Comparison of ENCODE assay signal across 1 cellular context in the genomic region with DNA sequence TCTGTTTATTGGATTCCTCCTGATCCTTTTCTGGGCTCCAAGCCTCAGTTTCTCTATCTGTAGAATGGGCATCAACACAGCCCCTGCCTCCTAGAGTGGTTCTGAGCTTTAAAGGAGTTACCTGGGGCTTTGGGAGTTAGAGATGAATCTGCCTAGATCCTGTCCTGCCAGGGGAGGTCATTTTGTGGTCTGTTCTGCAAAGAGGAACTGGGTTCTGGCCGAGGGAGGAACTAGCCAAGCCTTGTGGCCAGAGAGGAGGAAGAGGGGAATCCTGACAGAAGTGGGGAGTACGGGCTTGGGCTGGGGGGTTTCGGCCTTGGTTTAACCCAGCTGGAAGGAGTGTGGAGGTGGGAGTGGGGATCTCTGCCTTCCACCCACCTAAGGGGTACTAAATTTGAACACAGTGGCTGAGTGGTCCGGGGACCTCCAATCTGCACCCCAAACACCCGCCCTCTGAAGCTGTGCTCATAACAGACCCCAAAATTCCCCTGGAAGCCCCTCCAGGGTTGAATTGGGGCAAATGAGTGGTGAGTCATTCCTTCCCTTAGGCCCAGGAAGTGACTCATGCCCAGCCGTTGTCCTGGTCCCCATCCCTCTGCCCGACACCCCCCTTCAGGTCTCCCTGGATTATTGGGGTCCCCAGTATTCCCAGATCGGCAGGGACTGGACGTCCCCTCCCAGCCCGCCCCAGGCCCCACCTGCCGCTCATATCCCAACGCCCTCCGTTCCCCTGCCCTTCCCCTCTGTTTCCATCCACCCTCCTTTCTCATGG.
A peak's percentile ranks its signal among the peaks of the same experiment; 100 is the strongest.
TF ChIP-seq lines count a peak whose summit lies in the region.

No MANE protein-coding gene starts in this region.

TF ChIP-seq in K562, 482 proteins besides CTCF, POLR2A, EP300 and RAD21 (continued from another document and continues in another):
- TF ChIP-seq, protein P1, sequence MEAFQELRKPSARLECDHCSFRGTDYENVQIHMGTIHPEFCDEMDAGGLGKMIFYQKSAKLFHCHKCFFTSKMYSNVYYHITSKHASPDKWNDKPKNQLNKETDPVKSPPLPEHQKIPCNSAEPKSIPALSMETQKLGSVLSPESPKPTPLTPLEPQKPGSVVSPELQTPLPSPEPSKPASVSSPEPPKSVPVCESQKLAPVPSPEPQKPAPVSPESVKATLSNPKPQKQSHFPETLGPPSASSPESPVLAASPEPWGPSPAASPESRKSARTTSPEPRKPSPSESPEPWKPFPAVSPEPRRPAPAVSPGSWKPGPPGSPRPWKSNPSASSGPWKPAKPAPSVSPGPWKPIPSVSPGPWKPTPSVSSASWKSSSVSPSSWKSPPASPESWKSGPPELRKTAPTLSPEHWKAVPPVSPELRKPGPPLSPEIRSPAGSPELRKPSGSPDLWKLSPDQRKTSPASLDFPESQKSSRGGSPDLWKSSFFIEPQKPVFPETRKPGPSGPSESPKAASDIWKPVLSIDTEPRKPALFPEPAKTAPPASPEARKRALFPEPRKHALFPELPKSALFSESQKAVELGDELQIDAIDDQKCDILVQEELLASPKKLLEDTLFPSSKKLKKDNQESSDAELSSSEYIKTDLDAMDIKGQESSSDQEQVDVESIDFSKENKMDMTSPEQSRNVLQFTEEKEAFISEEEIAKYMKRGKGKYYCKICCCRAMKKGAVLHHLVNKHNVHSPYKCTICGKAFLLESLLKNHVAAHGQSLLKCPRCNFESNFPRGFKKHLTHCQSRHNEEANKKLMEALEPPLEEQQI (IDR thresholded peaks at IDR 0.05) = no peak
- TF ChIP-seq RBM39 (optimal IDR thresholded peaks at IDR 0.05; ENCODE audit: low read depth, low read length) (peak; percentile 7), CAMTA2 (CRISPR knock-in tag; conservative IDR thresholded peaks at IDR 0.05) (no peak), RCOR1 (IDR thresholded peaks at IDR 0.05; ENCODE audit: borderline replicate concordance in 1 of 2, low read depth in 2 of 2, low read length in 2 of 2) (peak; percentile 16 to 81; a peak in 3 of 4 replicates), ZNF324 (CRISPR knock-in tag; IDR thresholded peaks at IDR 0.05) (no peak), NFATC3 (IDR thresholded peaks at IDR 0.05) (peak; percentile 78; the same call in 1 of the 2 replicates), ZNF12 (CRISPR knock-in tag; IDR thresholded peaks at IDR 0.05) (peak; percentile 10; the same call in 1 of the 2 replicates), SMARCE1 (IDR thresholded peaks at IDR 0.05) (peak; percentile 98), ZNF77 (CRISPR knock-in tag; IDR thresholded peaks at IDR 0.05) (no peak), FOXK2 (conservative IDR thresholded peaks at IDR 0.05 in 1 of 2, IDR thresholded peaks at IDR 0.05 in 1 of 2; ENCODE audit: low read depth in 2 of 2) (no peak; a peak in 1 of 4 replicates), ZNF644 (tag; IDR thresholded peaks at IDR 0.05; ENCODE audit: low read depth) (peak; percentile 12; the same call in 1 of the 2 replicates), DPF2 (IDR thresholded peaks at IDR 0.05) (peak; percentile 95), NFIC (IDR thresholded peaks at IDR 0.05) (no peak), ZNF57 (CRISPR knock-in tag; IDR thresholded peaks at IDR 0.05) (no peak), RFX5 (IDR thresholded peaks at IDR 0.05; ENCODE audit: low read depth, low read length) (no peak), ELF1 (tag; IDR thresholded peaks at IDR 0.05) (0 out of 2 replicates have a peak, but pooled peaks have one; percentile 31), CHD1 (IDR thresholded peaks at IDR 0.05; ENCODE audit: low read length) (peak; percentile 94)
- TF ChIP-seq, protein P2, sequence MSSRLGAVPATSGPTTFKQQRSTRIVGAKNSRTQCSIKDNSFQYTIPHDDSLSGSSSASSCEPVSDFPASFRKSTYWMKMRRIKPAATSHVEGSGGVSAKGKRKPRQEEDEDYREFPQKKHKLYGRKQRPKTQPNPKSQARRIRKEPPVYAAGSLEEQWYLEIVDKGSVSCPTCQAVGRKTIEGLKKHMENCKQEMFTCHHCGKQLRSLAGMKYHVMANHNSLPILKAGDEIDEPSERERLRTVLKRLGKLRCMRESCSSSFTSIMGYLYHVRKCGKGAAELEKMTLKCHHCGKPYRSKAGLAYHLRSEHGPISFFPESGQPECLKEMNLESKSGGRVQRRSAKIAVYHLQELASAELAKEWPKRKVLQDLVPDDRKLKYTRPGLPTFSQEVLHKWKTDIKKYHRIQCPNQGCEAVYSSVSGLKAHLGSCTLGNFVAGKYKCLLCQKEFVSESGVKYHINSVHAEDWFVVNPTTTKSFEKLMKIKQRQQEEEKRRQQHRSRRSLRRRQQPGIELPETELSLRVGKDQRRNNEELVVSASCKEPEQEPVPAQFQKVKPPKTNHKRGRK (tag; IDR thresholded peaks at IDR 0.05) = no peak
- TF ChIP-seq, protein P3, sequence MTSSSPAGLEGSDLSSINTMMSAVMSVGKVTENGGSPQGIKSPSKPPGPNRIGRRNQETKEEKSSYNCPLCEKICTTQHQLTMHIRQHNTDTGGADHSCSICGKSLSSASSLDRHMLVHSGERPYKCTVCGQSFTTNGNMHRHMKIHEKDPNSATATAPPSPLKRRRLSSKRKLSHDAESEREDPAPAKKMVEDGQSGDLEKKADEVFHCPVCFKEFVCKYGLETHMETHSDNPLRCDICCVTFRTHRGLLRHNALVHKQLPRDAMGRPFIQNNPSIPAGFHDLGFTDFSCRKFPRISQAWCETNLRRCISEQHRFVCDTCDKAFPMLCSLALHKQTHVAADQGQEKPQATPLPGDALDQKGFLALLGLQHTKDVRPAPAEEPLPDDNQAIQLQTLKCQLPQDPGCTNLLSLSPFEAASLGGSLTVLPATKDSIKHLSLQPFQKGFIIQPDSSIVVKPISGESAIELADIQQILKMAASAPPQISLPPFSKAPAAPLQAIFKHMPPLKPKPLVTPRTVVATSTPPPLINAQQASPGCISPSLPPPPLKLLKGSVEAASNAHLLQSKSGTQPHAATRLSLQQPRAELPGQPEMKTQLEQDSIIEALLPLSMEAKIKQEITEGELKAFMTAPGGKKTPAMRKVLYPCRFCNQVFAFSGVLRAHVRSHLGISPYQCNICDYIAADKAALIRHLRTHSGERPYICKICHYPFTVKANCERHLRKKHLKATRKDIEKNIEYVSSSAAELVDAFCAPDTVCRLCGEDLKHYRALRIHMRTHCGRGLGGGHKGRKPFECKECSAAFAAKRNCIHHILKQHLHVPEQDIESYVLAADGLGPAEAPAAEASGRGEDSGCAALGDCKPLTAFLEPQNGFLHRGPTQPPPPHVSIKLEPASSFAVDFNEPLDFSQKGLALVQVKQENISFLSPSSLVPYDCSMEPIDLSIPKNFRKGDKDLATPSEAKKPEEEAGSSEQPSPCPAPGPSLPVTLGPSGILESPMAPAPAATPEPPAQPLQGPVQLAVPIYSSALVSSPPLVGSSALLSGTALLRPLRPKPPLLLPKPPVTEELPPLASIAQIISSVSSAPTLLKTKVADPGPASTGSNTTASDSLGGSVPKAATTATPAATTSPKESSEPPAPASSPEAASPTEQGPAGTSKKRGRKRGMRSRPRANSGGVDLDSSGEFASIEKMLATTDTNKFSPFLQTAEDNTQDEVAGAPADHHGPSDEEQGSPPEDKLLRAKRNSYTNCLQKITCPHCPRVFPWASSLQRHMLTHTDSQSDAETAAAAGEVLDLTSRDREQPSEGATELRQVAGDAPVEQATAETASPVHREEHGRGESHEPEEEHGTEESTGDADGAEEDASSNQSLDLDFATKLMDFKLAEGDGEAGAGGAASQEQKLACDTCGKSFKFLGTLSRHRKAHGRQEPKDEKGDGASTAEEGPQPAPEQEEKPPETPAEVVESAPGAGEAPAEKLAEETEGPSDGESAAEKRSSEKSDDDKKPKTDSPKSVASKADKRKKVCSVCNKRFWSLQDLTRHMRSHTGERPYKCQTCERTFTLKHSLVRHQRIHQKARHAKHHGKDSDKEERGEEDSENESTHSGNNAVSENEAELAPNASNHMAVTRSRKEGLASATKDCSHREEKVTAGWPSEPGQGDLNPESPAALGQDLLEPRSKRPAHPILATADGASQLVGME (CRISPR knock-in tag; IDR thresholded peaks at IDR 0.05) = no peak
- TF ChIP-seq, protein P4, sequence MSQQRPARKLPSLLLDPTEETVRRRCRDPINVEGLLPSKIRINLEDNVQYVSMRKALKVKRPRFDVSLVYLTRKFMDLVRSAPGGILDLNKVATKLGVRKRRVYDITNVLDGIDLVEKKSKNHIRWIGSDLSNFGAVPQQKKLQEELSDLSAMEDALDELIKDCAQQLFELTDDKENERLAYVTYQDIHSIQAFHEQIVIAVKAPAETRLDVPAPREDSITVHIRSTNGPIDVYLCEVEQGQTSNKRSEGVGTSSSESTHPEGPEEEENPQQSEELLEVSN (IDR thresholded peaks at IDR 0.05; ENCODE audit: borderline replicate concordance in 1 of 2, extremely low read depth in 1 of 2, insufficient read depth in 1 of 2, insufficient read length in 1 of 2, low read depth in 1 of 2, low read length in 1 of 2, poor library complexity in 1 of 2, severe bottlenecking in 1 of 2) = no peak
- TF ChIP-seq, protein P5, sequence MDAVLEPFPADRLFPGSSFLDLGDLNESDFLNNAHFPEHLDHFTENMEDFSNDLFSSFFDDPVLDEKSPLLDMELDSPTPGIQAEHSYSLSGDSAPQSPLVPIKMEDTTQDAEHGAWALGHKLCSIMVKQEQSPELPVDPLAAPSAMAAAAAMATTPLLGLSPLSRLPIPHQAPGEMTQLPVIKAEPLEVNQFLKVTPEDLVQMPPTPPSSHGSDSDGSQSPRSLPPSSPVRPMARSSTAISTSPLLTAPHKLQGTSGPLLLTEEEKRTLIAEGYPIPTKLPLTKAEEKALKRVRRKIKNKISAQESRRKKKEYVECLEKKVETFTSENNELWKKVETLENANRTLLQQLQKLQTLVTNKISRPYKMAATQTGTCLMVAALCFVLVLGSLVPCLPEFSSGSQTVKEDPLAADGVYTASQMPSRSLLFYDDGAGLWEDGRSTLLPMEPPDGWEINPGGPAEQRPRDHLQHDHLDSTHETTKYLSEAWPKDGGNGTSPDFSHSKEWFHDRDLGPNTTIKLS (IDR thresholded peaks at IDR 0.05; ENCODE audit: borderline replicate concordance, low read depth) = no peak
- TF ChIP-seq, protein P6, sequence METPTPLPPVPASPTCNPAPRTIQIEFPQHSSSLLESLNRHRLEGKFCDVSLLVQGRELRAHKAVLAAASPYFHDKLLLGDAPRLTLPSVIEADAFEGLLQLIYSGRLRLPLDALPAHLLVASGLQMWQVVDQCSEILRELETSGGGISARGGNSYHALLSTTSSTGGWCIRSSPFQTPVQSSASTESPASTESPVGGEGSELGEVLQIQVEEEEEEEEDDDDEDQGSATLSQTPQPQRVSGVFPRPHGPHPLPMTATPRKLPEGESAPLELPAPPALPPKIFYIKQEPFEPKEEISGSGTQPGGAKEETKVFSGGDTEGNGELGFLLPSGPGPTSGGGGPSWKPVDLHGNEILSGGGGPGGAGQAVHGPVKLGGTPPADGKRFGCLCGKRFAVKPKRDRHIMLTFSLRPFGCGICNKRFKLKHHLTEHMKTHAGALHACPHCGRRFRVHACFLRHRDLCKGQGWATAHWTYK (CRISPR knock-in tag; IDR thresholded peaks at IDR 0.05) = peak; percentile 54; the same call in 1 of the 2 replicates
